ENCODE assay signal across 8 cellular contexts in genomic region chr18:11916880-11917279, GRCh38. TPM values are rescaled to one million over a fixed set of nuclear protein-coding genes. Genes with fewer than 3 reads are reported as not detected.
DNase-seq lines count a peak whose midpoint lies in the region; ATAC-seq and TF ChIP-seq lines count a peak whose summit lies in the region.
"Not testable (repeated sequence)": the region's sequence is repeated elsewhere in the genome, so short reads cannot be mapped to it uniquely, and the experiment has no call there.

No MANE protein-coding gene starts in this region.

- H3K9me3 Mint-ChIP-seq in naive thymus-derived CD4-positive, alpha-beta T cell, result not testable (repeated sequence)

- peak overlapping the region in 2 of 10 experiments; percentile 2 to 31; a peak in 2 of 20 replicates for H3K4me3 ChIP-seq in BLaER1 treated with 17β-estradiol and CSF1 and Interleukin-3, amounts not matched to agents 10 nM and 100 nM
- not testable (repeated sequence) for H3K4me3 ChIP-seq in choroid plexus epithelial cell (ENCODE audit: low read depth, low read length); right cardiac atrium (ENCODE audit: low read length); naive thymus-derived CD4-positive, alpha-beta T cell (ENCODE audit: low read length); upper lobe of left lung

- CTCF ChIA-PET in naive thymus-derived CD4-positive, alpha-beta T cell (lab: Charles Lee), result not testable (repeated sequence)

- H3K9ac ChIP-seq in BLaER1 treated with 17β-estradiol and CSF1 and Interleukin-3, amounts not matched to agents 10 nM and 100 nM, result peak overlapping the region in 7 of 11 experiments; percentile 48 to 73 (median 61); a peak in 10 of 22 replicates

- not testable (repeated sequence) for H3K27me3 ChIP-seq in BLaER1 treated with 17β-estradiol and CSF1 and Interleukin-3, amounts not matched to agents 10 nM and 100 nM; right cardiac atrium (ENCODE audit: control insufficient read depth, insufficient read depth); naive thymus-derived CD4-positive, alpha-beta T cell (ENCODE audit: control insufficient read depth in 2 of 2, insufficient read depth in 2 of 2, low read length in 2 of 2); upper lobe of left lung

- TF ChIP-seq EP300 in upper lobe of left lung (IDR thresholded peaks at IDR 0.05), result not testable (repeated sequence)

- peak overlapping the region; percentile 11 to 84 (median 59); a peak in 21 of 22 replicates for H3K4me2 ChIP-seq in BLaER1 treated with 17β-estradiol and CSF1 and Interleukin-3, amounts not matched to agents 10 nM and 100 nM

- H3K36me3 ChIP-seq in BLaER1 treated with 17β-estradiol and CSF1 and Interleukin-3, amounts not matched to agents 10 nM and 100 nM; naive thymus-derived CD4-positive, alpha-beta T cell (ENCODE audit: control insufficient read depth in 2 of 3, insufficient read depth in 3 of 3, low read length in 3 of 3); upper lobe of left lung: not testable (repeated sequence)

- not testable (repeated sequence) for H3K4me3 Mint-ChIP-seq in naive thymus-derived CD4-positive, alpha-beta T cell

- not testable (repeated sequence) for H3K27me3 Mint-ChIP-seq in naive thymus-derived CD4-positive, alpha-beta T cell

- not testable (repeated sequence) for H3K4me1 Mint-ChIP-seq in naive thymus-derived CD4-positive, alpha-beta T cell

- peak; percentile 26 to 57 for ATAC-seq in right cardiac atrium
- peak; percentile 82 for ATAC-seq in naive thymus-derived CD4-positive, alpha-beta T cell
- ATAC-seq in upper lobe of left lung (ENCODE audit: low FRiP score in 2 of 2), result peak; percentile 61 to 63

- not testable (repeated sequence) for TF ChIP-seq POLR2A in upper lobe of left lung (IDR thresholded peaks at IDR 0.05)

- H3K27ac ChIP-seq in BLaER1 treated with 17β-estradiol and CSF1 and Interleukin-3, amounts not matched to agents 10 nM and 100 nM, result peak overlapping the region in 10 of 11 experiments; percentile 40 to 89 (median 80); a peak in 17 of 22 replicates
- not testable (repeated sequence) for H3K27ac ChIP-seq in right cardiac atrium (ENCODE audit: low read length); naive thymus-derived CD4-positive, alpha-beta T cell (ENCODE audit: low read depth, low read length)
- H3K27ac ChIP-seq in upper lobe of left lung, result peak overlapping the region in 3 of 4 donors; percentile 27 to 79 (median 39)

- H3K27ac Mint-ChIP-seq in naive thymus-derived CD4-positive, alpha-beta T cell, result peak overlapping the region in 1 of 9 donors; percentile 13

- peak; percentile 92 for DNase-seq in KBM-7
- peak; percentile 65 for DNase-seq in NOMO-1 treated with DMSO at 0.1 percent for 48 hours (lab: John Stamatoyannopoulos, UW; ENCODE audit: unreplicated experiment)
- DNase-seq in SKM-1 treated with dmso at 0.1 percent for 144 hours (lab: John Stamatoyannopoulos, UW; ENCODE audit: unreplicated experiment), result peak; percentile 93
- DNase-seq in choroid plexus epithelial cell (ENCODE audit: low read depth), result peak; percentile 30
- not testable (repeated sequence) for DNase-seq in right cardiac atrium; naive thymus-derived CD4-positive, alpha-beta T cell
- DNase-seq in upper lobe of left lung, result peak in 1 of 2 donors; percentile 52

- WGBS in right cardiac atrium, result 57% methylated on average over 4 of the region's 4 CpGs
- 58 to 60% methylated on average over 4 of the region's 4 CpGs for WGBS in upper lobe of left lung, 2 donors

- not testable (repeated sequence) for H3K9me3 ChIP-seq in BLaER1 treated with 17β-estradiol and CSF1 and Interleukin-3, amounts not matched to agents 10 nM and 100 nM (replicated peaks in 1 of 11); right cardiac atrium (ENCODE audit: control insufficient read depth, low read length); naive thymus-derived CD4-positive, alpha-beta T cell (ENCODE audit: control insufficient read depth in 2 of 3, low read length in 3 of 3); upper lobe of left lung

- in situ Hi-C loops in KBM-7 (cut with MboI; ENCODE audit: low pct_unique_long_range_greater_than_20kb, low sequenced_read_pairs), result not testable (repeated sequence)

- peaks cover 6 to 83% (median 34%) of the 10 kb centered on the region in 10 experiments; a peak in 19 of 20 replicates for H3K4me1 ChIP-seq in BLaER1 treated with 17β-estradiol and CSF1 and Interleukin-3, amounts not matched to agents 10 nM and 100 nM
- not testable (repeated sequence) for H3K4me1 ChIP-seq in right cardiac atrium (ENCODE audit: control insufficient read depth, insufficient read depth, low read length); naive thymus-derived CD4-positive, alpha-beta T cell (ENCODE audit: control insufficient read depth in 2 of 2, insufficient read depth in 2 of 2, low read length in 2 of 2); upper lobe of left lung

- intact Hi-C loops in right cardiac atrium (cut with DNase I); naive thymus-derived CD4-positive, alpha-beta T cell (cut with micrococcal nuclease): not testable (repeated sequence)

- TF ChIP-seq CTCF in choroid plexus epithelial cell (conservative IDR thresholded peaks at IDR 0.05; ENCODE audit: low read depth, low read length); upper lobe of left lung (IDR thresholded peaks at IDR 0.05): not testable (repeated sequence)

- not testable (repeated sequence) for H4K20me1 ChIP-seq in BLaER1 treated with 17β-estradiol and CSF1 and Interleukin-3, amounts not matched to agents 10 nM and 100 nM

- POLR2A ChIA-PET in naive thymus-derived CD4-positive, alpha-beta T cell (lab: Charles Lee), result not testable (repeated sequence)

- not testable (repeated sequence) for H3K36me3 Mint-ChIP-seq in naive thymus-derived CD4-positive, alpha-beta T cell

RNA-seq across cellular contexts. Expression of gene MPPE1, which starts 8.8 kb away (rescaled TPM):
- total RNA-seq in right cardiac atrium, result 10 to 100 TPM; 29.0 to 40.6 (median 32.4) TPM
- polyA plus RNA-seq in right cardiac atrium, result 20.7 TPM
- total RNA-seq in naive thymus-derived CD4-positive, alpha-beta T cell, result 10 to 100 TPM; 61.9 to 88.0 (median 86.2) TPM
- 10 to 100 TPM; 45.6 to 47.7 TPM for polyA plus RNA-seq in naive thymus-derived CD4-positive, alpha-beta T cell
- total RNA-seq in upper lobe of left lung, result 100 to 1,000 TPM in 1 of 6 donors, 10 to 100 TPM in 5; 37.4 to 114 (median 75.3) TPM
